Comparison of ENCODE assay signal across 10 cellular contexts in genomic region chrX:7787714-7788113, GRCh38. TPM values are rescaled to one million over a fixed set of nuclear protein-coding genes. Genes with fewer than 3 reads are reported as not detected.
"Had no signal": no experiment of that assay in that cellular context is flagged by ENCODE, and none has a peak within 500 bp of the region (broad histone marks: within the 10 kb centered on the region; RNA-seq: fewer than 3 reads in every experiment).

No MANE protein-coding gene starts in this region.

- H3K36me3 Mint-ChIP-seq: IgD-negative memory B cell had no signal

- H3K27me3 Mint-ChIP-seq: IgD-negative memory B cell had no signal

- H3K36me3 ChIP-seq: HAP-1 had no signal

- H3K9ac ChIP-seq: KMS-11 had no signal

- ATAC-seq: HCT116 had no signal

- H3K27ac ChIP-seq: KMS-11 had no signal

- H3K4me1 ChIP-seq: HAP-1 had no signal

- H3K4me2 ChIP-seq: KMS-11 had no signal

- DNase-seq: GOT3, H7, HFFc6, KBM-7 had no signal

- FAIRE-seq: HTR-8/SVneo had no signal

- H3K4me3 ChIP-seq: HAP-1 had no signal

- H3K4me3 Mint-ChIP-seq: HFFc6, IgD-negative memory B cell had no signal

- H3K27ac Mint-ChIP-seq: HFFc6, IgD-negative memory B cell had no signal

- H3K4me1 Mint-ChIP-seq: IgD-negative memory B cell had no signal

- H3K9me3 ChIP-seq: HAP-1 had no signal

RNA-seq across cellular contexts. Expression of gene VCX, which starts 55.3 kb away (rescaled TPM):
- total RNA-seq: H7, HFFc6, HT-29 had no signal
- polyA plus RNA-seq: IgD-negative memory B cell had no signal
